Comparison of ENCODE assay signal across 8 cellular contexts in genomic region chr1:39816431-39817090, GRCh38. TPM values are rescaled to one million over a fixed set of nuclear protein-coding genes. Genes with fewer than 3 reads are reported as not detected.
DNase-seq lines count a peak whose midpoint lies in the region; ATAC-seq and TF ChIP-seq lines count a peak whose summit lies in the region.

No MANE protein-coding gene starts in this region.

- H3K36me3 Mint-ChIP-seq in naive thymus-derived CD4-positive, alpha-beta T cell, result no peaks in the 10 kb centered on the region

- H3K27ac Mint-ChIP-seq in naive thymus-derived CD4-positive, alpha-beta T cell, result peak overlapping the region in 4 of 9 donors; percentile 43 to 85 (median 70)

- H3K4me1 ChIP-seq in NT2/D1 (ENCODE audit: insufficient read depth, insufficient read length), result peaks cover 3% of the 10 kb centered on the region
- no peaks in the 10 kb centered on the region for H3K4me1 ChIP-seq in naive thymus-derived CD4-positive, alpha-beta T cell (ENCODE audit: control insufficient read depth in 2 of 2, insufficient read depth in 2 of 2, low read length in 2 of 2)
- no peaks in the 10 kb centered on the region for H3K4me1 ChIP-seq in thoracic aorta (ENCODE audit: control insufficient read depth in 1 of 2, low read depth in 2 of 2)

- peaks cover 6 to 15% (median 8%) of the 10 kb centered on the region in 7 donors for H3K4me1 Mint-ChIP-seq in naive thymus-derived CD4-positive, alpha-beta T cell

- H3K36me3 ChIP-seq in NT2/D1 (ENCODE audit: insufficient read depth, insufficient read length, low read length), result no peaks in the 10 kb centered on the region
- no peaks in the 10 kb centered on the region for H3K36me3 ChIP-seq in naive thymus-derived CD4-positive, alpha-beta T cell (ENCODE audit: control insufficient read depth in 2 of 3, insufficient read depth in 3 of 3, low read length in 3 of 3)
- H3K36me3 ChIP-seq in thoracic aorta, result no peaks in the 10 kb centered on the region

- no peak for TF ChIP-seq POLR2A in erythroblast (IDR thresholded peaks at IDR 0.05; ENCODE audit: low read length)

- DNase-seq in DMS153 (lab: John Stamatoyannopoulos, UW) (peak; percentile 90), HPDE6-E6E7 (ENCODE audit: extremely low spot score) (peak; percentile 58), NT2/D1 (ENCODE audit: low read depth, low spot score) (peak; percentile 81), erythroblast (lab: John Stamatoyannopoulos, UW) (peak; percentile 56 to 78), thoracic aorta (ENCODE audit: low spot score) (peak; percentile 37)
- DNase-seq in activated T-cell treated with anti-CD3 and anti-CD28 coated beads, Interleukin-2, amount 50 U/mL, for 1 hour, result peak; percentile 72
- peak; percentile 16 to 73 (median 41) for DNase-seq in naive thymus-derived CD4-positive, alpha-beta T cell

- CTCF ChIA-PET in naive thymus-derived CD4-positive, alpha-beta T cell (lab: Charles Lee), result interaction anchor here (0.6 to 5.7 kb wide), 9 partner anchors 22 to 216 kb away, joined by 3 to 67 read pairs (median 5); partner anchors contain the start of gene MYCL

- H3K9me3 ChIP-seq in NT2/D1 (ENCODE audit: insufficient read depth, low read length) (no peaks in the 10 kb centered on the region; the same call in 1 of the 2 replicates), thoracic aorta (no peaks in the 10 kb centered on the region)
- H3K9me3 ChIP-seq in naive thymus-derived CD4-positive, alpha-beta T cell (ENCODE audit: control insufficient read depth in 2 of 3, low read length in 3 of 3), result no peaks in the 10 kb centered on the region

- H3K27ac ChIP-seq in naive thymus-derived CD4-positive, alpha-beta T cell (ENCODE audit: low read depth, low read length), result no peak overlapping the region
- no peak overlapping the region for H3K27ac ChIP-seq in thoracic aorta

- H3K9me3 Mint-ChIP-seq in naive thymus-derived CD4-positive, alpha-beta T cell, result no peaks in the 10 kb centered on the region

- H3K9ac ChIP-seq in NT2/D1 (ENCODE audit: insufficient read length, low read depth), result no peak overlapping the region

- TF ChIP-seq CTCF in thoracic aorta (IDR thresholded peaks at IDR 0.05), result peak; percentile 87

- H3K27me3 ChIP-seq in NT2/D1 (ENCODE audit: insufficient read depth, insufficient read length) (peaks cover 3% of the 10 kb centered on the region), thoracic aorta (replicated peaks; ENCODE audit: insufficient read depth) (no peaks in the 10 kb centered on the region)
- peaks cover 0 to 2% of the 10 kb centered on the region in 2 donors for H3K27me3 ChIP-seq in naive thymus-derived CD4-positive, alpha-beta T cell (ENCODE audit: control insufficient read depth in 2 of 2, insufficient read depth in 2 of 2, low read length in 2 of 2)

- peaks cover 0 to 28% (median 4%) of the 10 kb centered on the region in 5 donors for H3K27me3 Mint-ChIP-seq in naive thymus-derived CD4-positive, alpha-beta T cell

- H3K4me3 ChIP-seq in NT2/D1 (ENCODE audit: insufficient read length, low read depth) (no peak overlapping the region), thoracic aorta (no peak overlapping the region)
- peak overlapping the region; percentile 31 for H3K4me3 ChIP-seq in naive thymus-derived CD4-positive, alpha-beta T cell (ENCODE audit: low read length)

- POLR2A ChIA-PET in naive thymus-derived CD4-positive, alpha-beta T cell (lab: Charles Lee), result interaction anchor here (1.6 to 2.4 kb wide), 2 partner anchors 85 to 157 kb away, joined by 6 to 11 read pairs; partner anchors contain the start of gene MYCL

- intact Hi-C loops in naive thymus-derived CD4-positive, alpha-beta T cell (cut with micrococcal nuclease), result loop anchor here (1.0 to 5.0 kb wide), 6 partner anchors 67 to 521 kb away; partner anchors contain the start of gene TRIT1 (in 1 of the 2)

- peak; percentile 26 for ATAC-seq in GM21367 (IDR thresholded peaks at IDR 0.05; ENCODE audit: unreplicated experiment)
- ATAC-seq in naive thymus-derived CD4-positive, alpha-beta T cell, result peak; percentile 84
- peak; percentile 51 for ATAC-seq in thoracic aorta (ENCODE audit: insufficient number of reproducible peaks, low FRiP score, low read depth)

- peak overlapping the region; percentile 35 to 94 (median 85) for H3K4me3 Mint-ChIP-seq in naive thymus-derived CD4-positive, alpha-beta T cell

RNA-seq across cellular contexts. Expression of gene BMP8B, which starts 27.9 kb away (rescaled TPM):
- total RNA-seq in naive thymus-derived CD4-positive, alpha-beta T cell, result 1 to 10 TPM in 1 of 5 experiments, under 1 TPM in 4; 0.16 to 1.4 (median 0.17) TPM
- polyA plus RNA-seq in naive thymus-derived CD4-positive, alpha-beta T cell, result under 1 TPM; 0.05 to 0.09 TPM
- 1 to 10 TPM in 1 of 2 donors, under 1 TPM in 1; 0.27 to 2.5 TPM for total RNA-seq in thoracic aorta

RNA-seq across cellular contexts. Expression of gene OXCT2, which starts 45.4 kb away (rescaled TPM):
- total RNA-seq in naive thymus-derived CD4-positive, alpha-beta T cell, result under 1 TPM in 4 of 5 experiments, not detected in 1; 0.19 to 0.53 (median 0.26) TPM
- not detected for polyA plus RNA-seq in naive thymus-derived CD4-positive, alpha-beta T cell
- total RNA-seq in thoracic aorta, result 1 to 10 TPM; 3.4 to 4.1 TPM

Comparison
In these comparisons a context has a peak if more than half of its experiments do, and no peak if none do; other contexts are left out.
1. DNase-seq: peak in every context shown above with its lines; median percentile 90 in DMS153; 81 in NT2/D1; 72 in activated T-cell treated with anti-CD3 and anti-CD28 coated beads, Interleukin-2, amount 50 U/mL, for 1 hour; 67 in erythroblast; 58 in HPDE6-E6E7; 41 in naive thymus-derived CD4-positive, alpha-beta T cell; 37 in thoracic aorta.
2. ATAC-seq: peak in every context shown above with its lines; median percentile 84 in naive thymus-derived CD4-positive, alpha-beta T cell; 51 in thoracic aorta; 26 in GM21367.